In the genomic region with DNA sequence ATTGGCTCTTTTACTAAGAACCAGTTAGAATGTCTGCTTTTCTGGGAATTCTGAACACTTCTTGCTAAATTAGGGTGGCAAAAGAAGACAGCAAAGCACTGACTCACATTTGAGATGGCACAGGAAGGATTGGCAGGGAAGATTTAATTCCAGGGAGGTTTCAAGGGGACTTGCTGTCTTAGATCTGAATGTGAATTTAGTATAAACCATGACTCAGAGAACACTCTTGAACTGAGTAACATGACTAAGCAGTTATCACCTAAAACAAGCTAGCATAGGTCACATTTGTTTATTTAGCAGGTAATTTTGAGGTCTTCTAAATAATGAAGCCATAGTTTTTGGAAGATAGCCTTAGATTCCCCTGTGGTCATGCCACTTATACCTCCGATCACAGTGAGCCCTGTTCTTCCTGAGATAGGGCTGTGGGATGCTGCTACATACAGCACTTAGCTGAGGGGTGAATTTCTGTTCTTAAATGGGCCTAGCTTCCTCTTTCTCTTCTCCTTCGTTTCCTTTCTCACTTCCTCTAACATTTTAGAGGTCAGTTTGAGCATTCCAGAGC, we compare ENCODE assay signal across 9 cellular contexts.
DNase-seq lines count a peak whose midpoint lies in the region; ATAC-seq and TF ChIP-seq lines count a peak whose summit lies in the region.
"Had no signal": no experiment of that assay in that cellular context is flagged by ENCODE, and none has a peak within 500 bp of the region (broad histone marks: within the 10 kb centered on the region; RNA-seq: fewer than 3 reads in every experiment).

No MANE protein-coding gene starts in this region.

- CTCF ChIA-PET in Panc1 (lab: Charles Lee): no interaction called here

- H3K36me3 ChIP-seq in heart left ventricle (no peaks in the 10 kb centered on the region), Panc1 (ENCODE audit: control insufficient read depth, insufficient read depth, low read length) (no peaks in the 10 kb centered on the region), gastroesophageal sphincter (no peaks in the 10 kb centered on the region)

- TF ChIP-seq CTCF in heart left ventricle (IDR thresholded peaks at IDR 0.05): no peak
- TF ChIP-seq CTCF in Panc1 (IDR thresholded peaks at IDR 0.05): no peak
- TF ChIP-seq CTCF in gastroesophageal sphincter (IDR thresholded peaks at IDR 0.05): no peak

- H3K4me1 ChIP-seq in heart left ventricle (peaks cover 0 to 25% (median 3%) of the 10 kb centered on the region in 12 donors), Panc1 (ENCODE audit: control insufficient read depth, insufficient read depth, low read length) (peaks cover 8% of the 10 kb centered on the region), gastroesophageal sphincter (peaks cover 0 to 30% (median 6%) of the 10 kb centered on the region in 3 donors)

- BruUV-seq in Panc1 (replicated peaks; lab: Mats Ljungman, UMichigan): no TSS peak

- in situ Hi-C loops in Panc1 (cut with HindIII; ENCODE audit: low pct_unique_long_range_greater_than_20kb, low sequenced_read_pairs): no loop called here

- intact Hi-C loops in heart left ventricle (cut with DNase I) (no loop called here), Right ventricle myocardium inferior (cut with DNase I) (no loop called here), Panc1 (cut with micrococcal nuclease; ENCODE audit: unreplicated experiment) (no loop called here)

- POLR2A ChIA-PET in Panc1 (lab: Charles Lee): no interaction called here

- H3K27ac ChIP-seq in heart left ventricle: peak overlapping the region in 7 of 12 donors; percentile 11 to 58 (median 16)
- H3K27ac ChIP-seq in Panc1 (ENCODE audit: low read length): peak overlapping the region; percentile 10; the same call in 1 of the 2 replicates
- H3K27ac ChIP-seq in gastroesophageal sphincter: peak overlapping the region; percentile 4 to 61 (median 21)

- H3K27me3 ChIP-seq in heart left ventricle: no peaks in the 10 kb centered on the region
- no peaks in the 10 kb centered on the region for H3K27me3 ChIP-seq in Panc1 (ENCODE audit: control insufficient read depth, insufficient read depth, low read length)
- H3K27me3 ChIP-seq in gastroesophageal sphincter: no peaks in the 10 kb centered on the region

- no peak for TF ChIP-seq EP300 in gastroesophageal sphincter (IDR thresholded peaks at IDR 0.05)

- peaks cover 0 to 4% (median 0%) of the 10 kb centered on the region in 12 donors for H3K9me3 ChIP-seq in heart left ventricle
- no peaks in the 10 kb centered on the region for H3K9me3 ChIP-seq in Panc1 (ENCODE audit: control insufficient read depth, insufficient read depth, low read depth, low read length)
- H3K9me3 ChIP-seq in gastroesophageal sphincter: no peaks in the 10 kb centered on the region

- TF ChIP-seq POLR2A in heart left ventricle (IDR thresholded peaks at IDR 0.05): no peak
- TF ChIP-seq POLR2A in gastroesophageal sphincter (IDR thresholded peaks at IDR 0.05): no peak

- 33 to 46% (median 39%) methylated on average over 2 of the region's 2 CpGs for WGBS in heart left ventricle, 4 donors
- WGBS in gastroesophageal sphincter (ENCODE audit: low coverage in 1 of 2), 2 donors: 33 to 74% methylated on average over 2 of the region's 2 CpGs

- DNase-seq in heart left ventricle (no peak), Right ventricle myocardium inferior (ENCODE audit: missing footprints) (no peak), Panc1 (ENCODE audit: low read depth, low spot score) (peak; percentile 75), NCI-H446 (lab: John Stamatoyannopoulos, UW) (no peak), DMS79 (lab: John Stamatoyannopoulos, UW) (no peak)
- DNase-seq: NCI-H1694 had no signal

- ATAC-seq in heart left ventricle (peak; percentile 65 to 68 (median 67)), Right ventricle myocardium inferior (no peak), Panc1 (peak; percentile 67), gastroesophageal sphincter (peak; percentile 46), GM18520 (IDR thresholded peaks at IDR 0.05; ENCODE audit: unreplicated experiment) (no peak), HG03097 (IDR thresholded peaks at IDR 0.05; ENCODE audit: low FRiP score, unreplicated experiment) (no peak)

- H3K4me3 ChIP-seq in heart left ventricle: no peak overlapping the region
- no peak overlapping the region for H3K4me3 ChIP-seq in Panc1 (ENCODE audit: low read depth in 2 of 2, low read length in 2 of 2)
- H3K4me3 ChIP-seq in gastroesophageal sphincter: no peak overlapping the region

Comparison
In these comparisons a context has a peak if more than half of its experiments do, and no peak if none do; other contexts are left out.
1. ATAC-seq: peak in heart left ventricle (4 of 4), Panc1 (single experiment) and gastroesophageal sphincter (single experiment); none in Right ventricle myocardium inferior (single experiment), GM18520 (single experiment) and HG03097 (single experiment).
2. Peak in every context shown above with its lines, with median percentiles within 50 percentile points of each other: H3K27ac ChIP-seq.